In genomic region chr9:137086531-137087408, GRCh38 we compare ENCODE assay signal across 1 cellular context.
TF ChIP-seq lines count a peak whose summit lies in the region.

TSS of gene MAN1B1 (plus strand) at chr9:137086985. CDS start at chr9:137087000, 15 bp downstream.

TF ChIP-seq in HEK293, 187 proteins besides CTCF, POLR2A, EP300 and RAD21 (continued from another document and continues in another):
- TF ChIP-seq EGR2 (tag by site-specific recombination; IDR thresholded peaks at IDR 0.05; ENCODE audit: low read depth) (peak; percentile 46), ZBTB6 (tag by site-specific recombination; IDR thresholded peaks at IDR 0.05) (peak; percentile 94), SCRT1 (tag by site-specific recombination; IDR thresholded peaks at IDR 0.05; ENCODE audit: borderline replicate concordance) (no peak), ZNF214 (tag by site-specific recombination; IDR thresholded peaks at IDR 0.05; ENCODE audit: borderline replicate concordance) (no peak), ZNF211 (tag by site-specific recombination; IDR thresholded peaks at IDR 0.05; ENCODE audit: low read depth) (no peak), ZNF521 (tag by site-specific recombination; IDR thresholded peaks at IDR 0.05) (no peak), ZNF155 (tag by site-specific recombination; IDR thresholded peaks at IDR 0.05) (no peak), ZNF157 (tag by site-specific recombination; IDR thresholded peaks at IDR 0.05) (no peak), ZNF23 (tag by site-specific recombination; IDR thresholded peaks at IDR 0.05; ENCODE audit: borderline replicate concordance) (no peak), ZNF518A (tag by site-specific recombination; conservative IDR thresholded peaks at IDR 0.05; ENCODE audit: low read depth) (no peak), ZNF654 (tag by site-specific recombination; IDR thresholded peaks at IDR 0.05; ENCODE audit: low read depth) (no peak), ZNF600 (tag by site-specific recombination; IDR thresholded peaks at IDR 0.05) (0 out of 2 replicates have a peak, but pooled peaks have one; percentile 46), ZNF426 (tag by site-specific recombination; IDR thresholded peaks at IDR 0.05) (no peak), ZNF416 (tag by site-specific recombination; IDR thresholded peaks at IDR 0.05) (no peak), ZBTB48 (tag by site-specific recombination; IDR thresholded peaks at IDR 0.05) (0 out of 2 replicates have a peak, but pooled peaks have one; percentile 31), ZNF544 (tag by site-specific recombination; IDR thresholded peaks at IDR 0.05) (no peak), ZNF837 (tag by site-specific recombination; IDR thresholded peaks at IDR 0.05) (no peak), ZNF510 (tag by site-specific recombination; IDR thresholded peaks at IDR 0.05; ENCODE audit: insufficient replicate concordance) (no peak), ZNF677 (tag by site-specific recombination; IDR thresholded peaks at IDR 0.05) (no peak), ZNF121 (tag by site-specific recombination; IDR thresholded peaks at IDR 0.05) (no peak), ZNF112 (tag by site-specific recombination; IDR thresholded peaks at IDR 0.05) (no peak), HOXC10 (CRISPR knock-in tag; IDR thresholded peaks at IDR 0.05) (no peak), TRIM28 (IDR thresholded peaks at IDR 0.05; ENCODE audit: borderline replicate concordance, low read length) (no peak; the same call in 1 of the 2 replicates), ZNF146 (tag by site-specific recombination; IDR thresholded peaks at IDR 0.05) (no peak), ZSCAN18 (tag by site-specific recombination; IDR thresholded peaks at IDR 0.05) (no peak), ZXDB (tag by site-specific recombination; IDR thresholded peaks at IDR 0.05) (no peak), ZNF37A (tag by site-specific recombination; IDR thresholded peaks at IDR 0.05) (no peak), ZNF292 (tag by site-specific recombination; IDR thresholded peaks at IDR 0.05; ENCODE audit: borderline replicate concordance, low read depth) (no peak), ZNF48 (tag by site-specific recombination; IDR thresholded peaks at IDR 0.05) (no peak), FEZF1 (tag by site-specific recombination; IDR thresholded peaks at IDR 0.05) (no peak), ZNF76 (tag by site-specific recombination; IDR thresholded peaks at IDR 0.05; ENCODE audit: borderline replicate concordance, low read depth) (peak; percentile 34; the same call in 1 of the 2 replicates), ZNF555 (tag by site-specific recombination; conservative IDR thresholded peaks at IDR 0.05) (no peak), REPIN1 (tag by site-specific recombination; IDR thresholded peaks at IDR 0.05; ENCODE audit: low read depth) (no peak), ZNF423 (tag by site-specific recombination; IDR thresholded peaks at IDR 0.05) (no peak), ZFP37 (tag by site-specific recombination; IDR thresholded peaks at IDR 0.05) (no peak), ZNF791 (tag by site-specific recombination; IDR thresholded peaks at IDR 0.05) (no peak), ZNF366 (tag by site-specific recombination; conservative IDR thresholded peaks at IDR 0.05) (no peak), TSHZ1 (tag by site-specific recombination; IDR thresholded peaks at IDR 0.05; ENCODE audit: borderline replicate concordance) (no peak), ZNF280D (tag by site-specific recombination; IDR thresholded peaks at IDR 0.05) (no peak), ZNF629 (tag by site-specific recombination; IDR thresholded peaks at IDR 0.05) (peak; percentile 72), ZNF768 (tag by site-specific recombination; IDR thresholded peaks at IDR 0.05) (no peak), GLIS1 (tag by site-specific recombination; IDR thresholded peaks at IDR 0.05) (peak; percentile 60), HIC1 (tag by site-specific recombination; IDR thresholded peaks at IDR 0.05) (peak; percentile 59; the same call in 1 of the 2 replicates), ZBTB17 (tag by site-specific recombination; IDR thresholded peaks at IDR 0.05) (peak; percentile 86), WT1 (tag by site-specific recombination; IDR thresholded peaks at IDR 0.05) (no peak), ZNF169 (tag by site-specific recombination; IDR thresholded peaks at IDR 0.05) (no peak), HOXD13 (CRISPR knock-in tag; IDR thresholded peaks at IDR 0.05; ENCODE audit: borderline replicate concordance) (no peak), ZNF266 (tag by site-specific recombination; IDR thresholded peaks at IDR 0.05; ENCODE audit: low read depth) (no peak), ZBTB49 (tag by site-specific recombination; IDR thresholded peaks at IDR 0.05; ENCODE audit: low read depth) (no peak), KLF7 (tag by site-specific recombination; IDR thresholded peaks at IDR 0.05; ENCODE audit: borderline replicate concordance) (peak; percentile 71; the same call in 1 of the 2 replicates)
